Comparison of ENCODE assay signal across 15 cellular contexts in the genomic region with DNA sequence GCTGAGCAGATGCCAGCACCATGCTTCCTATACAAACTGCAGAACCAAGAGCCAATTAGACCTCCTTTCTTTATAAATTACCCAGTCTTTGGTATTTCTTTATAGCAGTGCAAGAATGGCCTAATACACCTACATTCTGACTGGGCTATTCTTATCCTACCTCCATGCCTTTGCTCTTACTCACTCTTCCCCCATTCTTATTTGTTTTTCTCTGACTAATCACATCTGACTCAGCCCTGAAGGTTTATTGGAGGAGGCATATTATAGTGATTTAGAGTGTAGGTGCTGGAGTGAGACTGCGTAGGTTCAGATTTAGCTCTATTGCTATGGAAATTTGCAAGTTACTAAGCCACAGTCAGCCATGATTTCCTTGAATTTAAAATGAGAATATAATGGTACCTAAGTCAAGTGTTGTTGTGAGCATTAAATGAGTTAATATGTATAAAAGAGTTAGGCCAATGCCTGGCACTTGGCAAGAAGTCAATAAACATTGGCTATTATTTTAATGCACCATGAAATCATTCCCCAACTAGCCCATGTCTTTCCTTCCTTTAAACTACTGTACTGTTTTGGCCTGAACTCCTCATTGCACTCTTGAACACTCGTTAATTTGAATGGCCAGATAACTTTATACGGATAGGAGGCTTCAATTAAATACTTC.
DNase-seq lines count a peak whose midpoint lies in the region; ATAC-seq and TF ChIP-seq lines count a peak whose summit lies in the region.
"Had no signal": no experiment of that assay in that cellular context is flagged by ENCODE, and none has a peak within 500 bp of the region (broad histone marks: within the 10 kb centered on the region; RNA-seq: fewer than 3 reads in every experiment).

No MANE protein-coding gene starts in this region.

- H3K14ac ChIP-seq in IMR-90 (replicated peaks; ENCODE audit: low read depth, low read length) (no peak overlapping the region), mesenchymal stem cell (ENCODE audit: low read length in 2 of 2) (no peak overlapping the region)

- H4K8ac ChIP-seq in IMR-90 (ENCODE audit: low read depth in 2 of 2, low read length in 2 of 2) (no peak overlapping the region; a peak in 1 of 4 replicates), mesenchymal stem cell (ENCODE audit: low read length) (no peak overlapping the region)

- H2BK120ac ChIP-seq in IMR-90 (ENCODE audit: low read depth, low read length) (peak overlapping the region; percentile 42), mesenchymal stem cell (ENCODE audit: low read depth, low read length) (no peak overlapping the region)

- H3K56ac ChIP-seq in IMR-90 (ENCODE audit: extremely low read depth, insufficient read depth, low read length) = no peak overlapping the region

- dilution Hi-C loops in IMR-90 (cut with HindIII; ENCODE audit: low sequenced_read_pairs, unreplicated experiment) (no loop called here), mammary epithelial cell (cut with HindIII; ENCODE audit: low sequenced_read_pairs) (no loop called here)

- H3K79me1 ChIP-seq in IMR-90 (ENCODE audit: low read depth in 1 of 2, low read length in 2 of 2) = no peaks in the 10 kb centered on the region
- no peaks in the 10 kb centered on the region for H3K79me1 ChIP-seq in mesenchymal stem cell (replicated peaks; ENCODE audit: low read length, poor library complexity, severe bottlenecking)

- H3K9me3 ChIP-seq in IMR-90 (ENCODE audit: control insufficient read depth, insufficient read depth, low read length) (no peaks in the 10 kb centered on the region), mammary epithelial cell (replicated peaks; ENCODE audit: insufficient read depth, low read length) (no peaks in the 10 kb centered on the region), mesenchymal stem cell (ENCODE audit: control insufficient read depth, low read length) (no peaks in the 10 kb centered on the region)

- H3K4me2 ChIP-seq in IMR-90 (ENCODE audit: low read depth, low read length) (peak overlapping the region; percentile 2; the same call in 1 of the 2 replicates), mammary epithelial cell (ENCODE audit: insufficient read depth, low read depth, low read length) (peak overlapping the region; percentile 4), mesenchymal stem cell (ENCODE audit: low read length, poor library complexity, severe bottlenecking) (no peak overlapping the region)

- POLR2A ChIA-PET in IMR-90 (lab: Charles Lee; ENCODE audit: unreplicated experiment) = no interaction called here

- H4K5ac ChIP-seq in IMR-90 (ENCODE audit: low read depth, low read length) = no peak overlapping the region

- no peaks in the 10 kb centered on the region for H3K4me1 Mint-ChIP-seq in activated T-helper 1 cell treated with anti-CD3 and anti-CD28 coated beads, Interleukin-12 subunit alpha, Interleukin-12 subunit beta, Interleukin-2, Interleukin-4 antibody, amounts not matched to agents 30 ng/mL and 10 ng/mL and 1 ng/mL, durations not matched to agents 14 hours and 24 hours and 36 hours (ENCODE audit: low read depth)
- H3K4me1 Mint-ChIP-seq in activated CD8-positive, alpha-beta memory T cell treated with anti-CD3 and anti-CD28 coated beads, Interleukin-2, amount 10 ng/mL, durations not matched to agents 7 days and 5 days = no peaks in the 10 kb centered on the region
- H3K4me1 Mint-ChIP-seq: CD4-positive, CD25-positive, alpha-beta regulatory T cell had no signal

- no peaks in the 10 kb centered on the region for H3K27me3 Mint-ChIP-seq in activated T-helper 1 cell treated with anti-CD3 and anti-CD28 coated beads, Interleukin-12 subunit alpha, Interleukin-12 subunit beta, Interleukin-2, Interleukin-4 antibody, amounts not matched to agents 30 ng/mL and 10 ng/mL and 1 ng/mL, durations not matched to agents 14 hours and 24 hours and 36 hours (ENCODE audit: insufficient read depth)
- H3K27me3 Mint-ChIP-seq in activated CD8-positive, alpha-beta memory T cell treated with anti-CD3 and anti-CD28 coated beads, Interleukin-2, amount 10 ng/mL, durations not matched to agents 7 days and 5 days = no peaks in the 10 kb centered on the region
- H3K27me3 Mint-ChIP-seq: CD4-positive, CD25-positive, alpha-beta regulatory T cell; stimulated activated naive CD8-positive, alpha-beta T cell treated with anti-CD3 and anti-CD28 coated beads, Interleukin-15, Interleukin-2, amounts not matched to agents 100 ng/mL and 50 ng/mL, for 24 hours had no signal

- H3K9ac ChIP-seq in IMR-90 (ENCODE audit: low read depth, low read length) = no peak overlapping the region
- H3K9ac ChIP-seq in mammary epithelial cell (ENCODE audit: insufficient read depth, low read length) = no peak overlapping the region
- no peak overlapping the region for H3K9ac ChIP-seq in mesenchymal stem cell (ENCODE audit: low read length)

- H2BK5ac ChIP-seq in IMR-90 (ENCODE audit: low read depth, low read length, poor library complexity, severe bottlenecking) (peak overlapping the region; percentile 42), mesenchymal stem cell (ENCODE audit: low read depth, low read length, poor library complexity, severe bottlenecking) (no peak overlapping the region)

- H3K9me3 Mint-ChIP-seq in activated T-helper 1 cell treated with anti-CD3 and anti-CD28 coated beads, Interleukin-12 subunit alpha, Interleukin-12 subunit beta, Interleukin-2, Interleukin-4 antibody, amounts not matched to agents 30 ng/mL and 10 ng/mL and 1 ng/mL, durations not matched to agents 14 hours and 24 hours and 36 hours = no peaks in the 10 kb centered on the region
- no peaks in the 10 kb centered on the region for H3K9me3 Mint-ChIP-seq in activated CD8-positive, alpha-beta memory T cell treated with anti-CD3 and anti-CD28 coated beads, Interleukin-2, amount 10 ng/mL, durations not matched to agents 7 days and 5 days (ENCODE audit: low read depth)
- H3K9me3 Mint-ChIP-seq: stimulated activated naive CD8-positive, alpha-beta T cell treated with anti-CD3 and anti-CD28 coated beads, Interleukin-15, Interleukin-2, amounts not matched to agents 100 ng/mL and 50 ng/mL, for 24 hours had no signal

- no peak overlapping the region for H2AFZ ChIP-seq in IMR-90 (replicated peaks; ENCODE audit: low read length, poor library complexity)
- peak overlapping the region; percentile 7 for H2AFZ ChIP-seq in mammary epithelial cell (ENCODE audit: low read depth, low read length)
- no peak overlapping the region for H2AFZ ChIP-seq in mesenchymal stem cell (ENCODE audit: low read depth, low read length)

- no peaks in the 10 kb centered on the region for H4K20me1 ChIP-seq in IMR-90 (ENCODE audit: insufficient read depth, low read length)
- no peaks in the 10 kb centered on the region for H4K20me1 ChIP-seq in mammary epithelial cell (ENCODE audit: insufficient read depth, low read length)

- H4K91ac ChIP-seq in IMR-90 (ENCODE audit: insufficient read depth, low read depth, low read length) (no peak overlapping the region), mesenchymal stem cell (ENCODE audit: low read length) (no peak overlapping the region)

- TF ChIP-seq RAD21 in IMR-90 (IDR thresholded peaks at IDR 0.05; ENCODE audit: low read length) = no peak

- peak overlapping the region; percentile 31; the same call in 1 of the 2 replicates for H2AK5ac ChIP-seq in IMR-90 (ENCODE audit: low read depth, low read length)
- no peak overlapping the region for H2AK5ac ChIP-seq in mesenchymal stem cell (ENCODE audit: low read length, severe bottlenecking)

- H3K4me3 ChIP-seq in AG09309 (ENCODE audit: control insufficient read depth, low read depth, low read length) = no peak overlapping the region
- no peak overlapping the region for H3K4me3 ChIP-seq in IMR-90 (ENCODE audit: insufficient read depth, low read depth, low read length)
- H3K4me3 ChIP-seq in mammary epithelial cell (replicated peaks in 1 of 3; ENCODE audit: insufficient read depth in 1 of 3, low read depth in 2 of 3, low read length in 3 of 3) = no peak overlapping the region
- H3K4me3 ChIP-seq in mesenchymal stem cell (ENCODE audit: insufficient read depth in 1 of 2, low read depth in 1 of 2, low read length in 2 of 2) = no peak overlapping the region

- H3K27ac ChIP-seq in IMR-90 (ENCODE audit: insufficient read depth, low read length) (no peak overlapping the region), mammary epithelial cell (ENCODE audit: insufficient read depth, low read depth, low read length) (peak overlapping the region; percentile 70), mesenchymal stem cell (ENCODE audit: low read length, poor library complexity, severe bottlenecking) (no peak overlapping the region)

- H3K27ac Mint-ChIP-seq in activated T-helper 1 cell treated with anti-CD3 and anti-CD28 coated beads, Interleukin-12 subunit alpha, Interleukin-12 subunit beta, Interleukin-2, Interleukin-4 antibody, amounts not matched to agents 30 ng/mL and 10 ng/mL and 1 ng/mL, durations not matched to agents 14 hours and 24 hours and 36 hours = no peak overlapping the region
- H3K27ac Mint-ChIP-seq in activated CD8-positive, alpha-beta memory T cell treated with anti-CD3 and anti-CD28 coated beads, Interleukin-2, amount 10 ng/mL, durations not matched to agents 7 days and 5 days = no peak overlapping the region
- H3K27ac Mint-ChIP-seq: activated naive CD4-positive, alpha-beta T cell treated with anti-CD3 and anti-CD28 coated beads, Interleukin-2, amount 50 U/mL, for 72 hours; CD4-positive, CD25-positive, alpha-beta regulatory T cell; stimulated activated naive CD8-positive, alpha-beta T cell treated with anti-CD3 and anti-CD28 coated beads, Interleukin-15, Interleukin-2, amounts not matched to agents 100 ng/mL and 50 ng/mL, for 24 hours had no signal

- H2AK9ac ChIP-seq in IMR-90 (replicated peaks; ENCODE audit: low read depth, low read length, poor library complexity) = no peak overlapping the region

- intact Hi-C loops in IMR-90 (cut with micrococcal nuclease) (no loop called here), mammary epithelial cell (cut with micrococcal nuclease) (loop anchor here (5.0 kb wide), 1 partner anchor 135 kb away; no protein-coding TSS in a partner anchor)
- intact Hi-C loops in activated T-helper 1 cell treated with anti-CD3 and anti-CD28 coated beads, Interleukin-12 subunit alpha, Interleukin-12 subunit beta, Interleukin-2, Interleukin-4 antibody, amounts not matched to agents 30 ng/mL and 10 ng/mL and 1 ng/mL, durations not matched to agents 14 hours and 24 hours and 36 hours (cut with micrococcal nuclease) = no loop called here

- H2BK20ac ChIP-seq in IMR-90 (ENCODE audit: low read depth, low read length) = peak overlapping the region; percentile 28; the same call in 1 of the 2 replicates

- WGBS in IMR-90 (ENCODE audit: extremely low coverage in 2 of 2, insufficient read length in 1 of 2), 2 experiments = 0% methylated on average over 1 of the region's 3 CpGs; no CpG with 5 or more reads in 1 of the 2 experiments
- 66% methylated on average over 3 of the region's 3 CpGs for WGBS in mammary epithelial cell (ENCODE audit: low coverage, missing lambda C conversion rate)
- 65% methylated on average over 3 of the region's 3 CpGs for WGBS in mesenchymal stem cell

- H3K4ac ChIP-seq in IMR-90 (ENCODE audit: low read depth, low read length) (peak overlapping the region; percentile 4; the same call in 1 of the 2 replicates), mesenchymal stem cell (ENCODE audit: low read depth in 1 of 2, low read length in 2 of 2) (no peak overlapping the region)

- H3K23ac ChIP-seq in IMR-90 (ENCODE audit: low read depth, low read length) = no peak overlapping the region; the same call in 1 of the 2 replicates
- no peak overlapping the region for H3K23ac ChIP-seq in mesenchymal stem cell (ENCODE audit: low read length in 2 of 2)

- H3K4me1 ChIP-seq in IMR-90 (ENCODE audit: control insufficient read depth, insufficient read depth, low read length) (peaks cover 2% of the 10 kb centered on the region; the same call in 1 of the 2 replicates), mammary epithelial cell (ENCODE audit: insufficient read depth, low read length) (peaks cover 19% of the 10 kb centered on the region), mesenchymal stem cell (ENCODE audit: control insufficient read depth, insufficient read depth, low read depth, low read length) (peaks cover 10% of the 10 kb centered on the region)

- peak overlapping the region in 1 of 2 experiments; percentile 3 for H2BK12ac ChIP-seq in mesenchymal stem cell (ENCODE audit: low read length in 2 of 2)

- BruUV-seq in IMR-90 (replicated peaks; lab: Mats Ljungman, UMichigan) (no TSS peak), mammary epithelial cell (replicated peaks; lab: Mats Ljungman, UMichigan) (no TSS peak)

- no peaks in the 10 kb centered on the region for H3K36me3 Mint-ChIP-seq in activated T-helper 1 cell treated with anti-CD3 and anti-CD28 coated beads, Interleukin-12 subunit alpha, Interleukin-12 subunit beta, Interleukin-2, Interleukin-4 antibody, amounts not matched to agents 30 ng/mL and 10 ng/mL and 1 ng/mL, durations not matched to agents 14 hours and 24 hours and 36 hours (ENCODE audit: low read depth)
- H3K36me3 Mint-ChIP-seq in activated CD8-positive, alpha-beta memory T cell treated with anti-CD3 and anti-CD28 coated beads, Interleukin-2, amount 10 ng/mL, durations not matched to agents 7 days and 5 days = no peaks in the 10 kb centered on the region
- H3K36me3 Mint-ChIP-seq: CD4-positive, CD25-positive, alpha-beta regulatory T cell had no signal

- 0 out of 2 replicates have a peak, but pooled peaks cover 2% of the 10 kb centered on the region for H3K9me1 ChIP-seq in IMR-90 (ENCODE audit: insufficient read depth, low read length)

- in situ Hi-C loops in IMR-90 (cut with MboI; ENCODE audit: low sequenced_read_pairs) (no loop called here), mammary epithelial cell (cut with MboI; ENCODE audit: low sequenced_read_pairs in 2 of 2) (no loop called here)

- TF ChIP-seq CTCF in AG09309 (IDR thresholded peaks at IDR 0.05; ENCODE audit: control insufficient read depth, insufficient read depth, low read depth, low read length, missing control alignments) = no peak
- TF ChIP-seq CTCF in IMR-90 (conservative IDR thresholded peaks at IDR 0.05; ENCODE audit: low read depth, low read length) = no peak
- TF ChIP-seq CTCF in mammary epithelial cell (conservative IDR thresholded peaks at IDR 0.05 in 1 of 2, IDR thresholded peaks at IDR 0.05 in 1 of 2; ENCODE audit: extremely low read depth in 1 of 2, insufficient read depth in 1 of 2, low read depth in 1 of 2, low read length in 2 of 2) = no peak

- ATAC-seq in IMR-90 (ENCODE audit: low read depth) (peak; percentile 92), GM21717 (IDR thresholded peaks at IDR 0.05; ENCODE audit: unreplicated experiment) (no peak)
- ATAC-seq in activated CD8-positive, alpha-beta memory T cell treated with anti-CD3 and anti-CD28 coated beads, Interleukin-2, amount 10 ng/mL, durations not matched to agents 7 days and 5 days = no peak
- ATAC-seq: activated naive CD4-positive, alpha-beta T cell treated with anti-CD3 and anti-CD28 coated beads, Interleukin-2, amount 50 U/mL, for 72 hours had no signal

- H3K27me3 ChIP-seq in IMR-90 (ENCODE audit: control insufficient read depth, insufficient read depth, low read length) (no peaks in the 10 kb centered on the region), mammary epithelial cell (ENCODE audit: insufficient read depth, low read length) (no peaks in the 10 kb centered on the region), mesenchymal stem cell (ENCODE audit: control insufficient read depth in 1 of 2, insufficient read depth in 1 of 2, low read length in 2 of 2) (no peaks in the 10 kb centered on the region)

- H3K18ac ChIP-seq in IMR-90 (ENCODE audit: low read depth, low read length) = no peak overlapping the region
- H3K18ac ChIP-seq in mesenchymal stem cell (ENCODE audit: low read depth in 1 of 2, low read length in 2 of 2) = peak overlapping the region in 1 of 2 experiments; percentile 5

- no peaks in the 10 kb centered on the region for H3K79me2 ChIP-seq in mammary epithelial cell (ENCODE audit: insufficient read depth, low read length)

- peak; percentile 57 for DNase-seq in AG09309 (ENCODE audit: low read depth)
- DNase-seq in IMR-90 = peak; percentile 94
- DNase-seq in mammary epithelial cell = peak; percentile 95
- DNase-seq in mesenchymal stem cell = peak; percentile 67
- DNase-seq in stimulated activated CD4-positive, alpha-beta T cell treated with anti-CD3 and anti-CD28 coated beads, Interleukin-2, amount 100 ng/mL, for 48 hours = no peak
- DNase-seq in activated T-helper 1 cell treated with anti-CD3 and anti-CD28 coated beads, Interleukin-12 subunit alpha, Interleukin-12 subunit beta, Interleukin-2, Interleukin-4 antibody, amounts not matched to agents 30 ng/mL and 10 ng/mL and 1 ng/mL, durations not matched to agents 14 hours and 24 hours and 36 hours (ENCODE audit: low spot score) = no peak
- DNase-seq in activated CD8-positive, alpha-beta memory T cell treated with anti-CD3 and anti-CD28 coated beads, Interleukin-2, amount 10 ng/mL, durations not matched to agents 7 days and 5 days = no peak
- DNase-seq: activated CD4-positive, alpha-beta T cell treated with anti-CD3 and anti-CD28 coated beads for 48 hours; CD4-positive, CD25-positive, alpha-beta regulatory T cell; NCI-H1930; Right ventricle myocardium superior; stimulated activated CD4-positive, alpha-beta T cell treated with anti-CD3 and anti-CD28 coated beads, Interleukin-12 subunit alpha, Interleukin-12 subunit beta, amount 100 ng/mL, for 4 hours had no signal

- H2BK15ac ChIP-seq in IMR-90 (ENCODE audit: low read depth, low read length) (peak overlapping the region; percentile 53; the same call in 1 of the 3 replicates), mesenchymal stem cell (ENCODE audit: low read depth, poor library complexity, severe bottlenecking) (no peak overlapping the region)

- CTCF ChIA-PET in IMR-90 (lab: Yijun Ruan, JAX) = no interaction called here
- CTCF ChIA-PET in mammary epithelial cell (lab: Charles Lee; ENCODE audit: low non-redundant PET) = no interaction called here
- CTCF ChIA-PET in activated CD8-positive, alpha-beta memory T cell treated with anti-CD3 and anti-CD28 coated beads, Interleukin-2, amount 10 ng/mL, durations not matched to agents 7 days and 5 days (lab: Charles Lee) = no interaction called here

- TF ChIP-seq POLR2A in IMR-90 (IDR thresholded peaks at IDR 0.05; ENCODE audit: low read depth, low read length) = no peak

- no peak overlapping the region for H3K4me3 Mint-ChIP-seq in activated T-helper 1 cell treated with anti-CD3 and anti-CD28 coated beads, Interleukin-12 subunit alpha, Interleukin-12 subunit beta, Interleukin-2, Interleukin-4 antibody, amounts not matched to agents 30 ng/mL and 10 ng/mL and 1 ng/mL, durations not matched to agents 14 hours and 24 hours and 36 hours
- no peak overlapping the region for H3K4me3 Mint-ChIP-seq in activated CD8-positive, alpha-beta memory T cell treated with anti-CD3 and anti-CD28 coated beads, Interleukin-2, amount 10 ng/mL, durations not matched to agents 7 days and 5 days
- H3K4me3 Mint-ChIP-seq: CD4-positive, CD25-positive, alpha-beta regulatory T cell; stimulated activated naive CD8-positive, alpha-beta T cell treated with anti-CD3 and anti-CD28 coated beads, Interleukin-15, Interleukin-2, amounts not matched to agents 100 ng/mL and 50 ng/mL, for 24 hours had no signal

- H3K36me3 ChIP-seq in IMR-90 (ENCODE audit: control insufficient read depth, insufficient read depth, low read length) (no peaks in the 10 kb centered on the region), mammary epithelial cell (ENCODE audit: insufficient read depth, low read length) (no peaks in the 10 kb centered on the region), mesenchymal stem cell (ENCODE audit: control insufficient read depth in 1 of 2, insufficient read depth in 2 of 2, low read depth in 1 of 2, low read length in 2 of 2) (no peaks in the 10 kb centered on the region)

Comparison
In these comparisons a context has a peak if more than half of its experiments do, and no peak if none do; other contexts are left out.
1. DNase-seq: peak in AG09309 (single experiment), IMR-90 (single experiment), mammary epithelial cell (single experiment) and mesenchymal stem cell (single experiment); none in stimulated activated CD4-positive, alpha-beta T cell treated with anti-CD3 and anti-CD28 coated beads, Interleukin-2, amount 100 ng/mL, for 48 hours (0 of 2), activated T-helper 1 cell treated with anti-CD3 and anti-CD28 coated beads, Interleukin-12 subunit alpha, Interleukin-12 subunit beta, Interleukin-2, Interleukin-4 antibody, amounts not matched to agents 30 ng/mL and 10 ng/mL and 1 ng/mL, durations not matched to agents 14 hours and 24 hours and 36 hours (single experiment) and activated CD8-positive, alpha-beta memory T cell treated with anti-CD3 and anti-CD28 coated beads, Interleukin-2, amount 10 ng/mL, durations not matched to agents 7 days and 5 days (single experiment).